ENCODE assay signal across 27 cellular contexts in genomic region chr2:31539505-31539904, GRCh38. TPM values are rescaled to one million over a fixed set of nuclear protein-coding genes. Genes with fewer than 3 reads are reported as not detected.
"Had no signal": no experiment of that assay in that cellular context is flagged by ENCODE, and none has a peak within 500 bp of the region (broad histone marks: within the 10 kb centered on the region; RNA-seq: fewer than 3 reads in every experiment).

No MANE protein-coding gene starts in this region.

- FAIRE-seq: astrocyte, keratinocyte had no signal

- H3K27ac ChIP-seq: brain microvascular endothelial cell, coronary artery, dorsolateral prefrontal cortex, gastrocnemius medialis, parathyroid adenoma, psoas muscle, transverse colon had no signal

- H3K27ac Mint-ChIP-seq: activated CD4-positive, alpha-beta memory T cell treated with anti-CD3 and anti-CD28 coated beads, Interleukin-2, amount 10 ng/mL, durations not matched to agents 7 days and 5 days; activated T-cell treated with anti-CD3 and anti-CD28 coated beads, Interleukin-2, amount 50 U/mL, for 24 hours; naive thymus-derived CD4-positive, alpha-beta T cell had no signal

- H3K79me2 ChIP-seq: parathyroid adenoma had no signal

- H3K36me3 ChIP-seq: brain microvascular endothelial cell, gastrocnemius medialis, transverse colon had no signal

- H3K4me3 ChIP-seq: coronary artery, dorsolateral prefrontal cortex, gastrocnemius medialis, psoas muscle, transverse colon had no signal

- H2AFZ ChIP-seq: parathyroid adenoma had no signal

- H3K4me1 ChIP-seq: gastrocnemius medialis, parathyroid adenoma, psoas muscle, transverse colon had no signal

- H3K9ac ChIP-seq: parathyroid adenoma had no signal

- H3K4me1 Mint-ChIP-seq: activated CD4-positive, alpha-beta memory T cell treated with anti-CD3 and anti-CD28 coated beads, Interleukin-2, amount 10 ng/mL, durations not matched to agents 7 days and 5 days; naive thymus-derived CD4-positive, alpha-beta T cell had no signal

- H3K4me3 Mint-ChIP-seq: activated CD4-positive, alpha-beta memory T cell treated with anti-CD3 and anti-CD28 coated beads, Interleukin-2, amount 10 ng/mL, durations not matched to agents 7 days and 5 days; activated T-cell treated with anti-CD3 and anti-CD28 coated beads, Interleukin-2, amount 50 U/mL, for 24 hours; naive thymus-derived CD4-positive, alpha-beta T cell had no signal

- DNase-seq: activated CD4-positive, alpha-beta memory T cell treated with anti-CD3 and anti-CD28 coated beads, Interleukin-2, amount 10 ng/mL, durations not matched to agents 7 days and 5 days; activated CD4-positive, alpha-beta T cell treated with anti-CD3 and anti-CD28 coated beads for 4 hours; activated CD8-positive, alpha-beta memory T cell treated with anti-CD3 and anti-CD28 coated beads, Interleukin-2, amount 50 U/mL, for 48 hours; activated gamma-delta T cell; activated naive CD4-positive, alpha-beta T cell treated with anti-CD3 and anti-CD28 coated beads, Interleukin-2, amount 50 U/mL, for 16 hours; activated T-cell treated with anti-CD3 and anti-CD28 coated beads, Interleukin-2, amount 50 U/mL, for 24 hours; amniotic stem cell; brain microvascular endothelial cell; dorsolateral prefrontal cortex; effector memory CD4-positive, alpha-beta T cell; erythroblast; gastrocnemius medialis; hippocampal formation; left colon; midbrain; naive thymus-derived CD4-positive, alpha-beta T cell; nucleus accumbens; psoas muscle; stimulated activated naive CD4-positive, alpha-beta T cell treated with Interleukin-2 at 50 U/mL for 16 hours; transverse colon had no signal

- ATAC-seq: gastrocnemius medialis; left colon; naive thymus-derived CD4-positive, alpha-beta T cell; psoas muscle had no signal

- H3K27me3 ChIP-seq: brain microvascular endothelial cell, gastrocnemius medialis, transverse colon had no signal

- H3K9me3 ChIP-seq: gastrocnemius medialis had no signal

RNA-seq across cellular contexts. Expression of gene SRD5A2, which starts 41.2 kb away (rescaled TPM):
- total RNA-seq: activated CD4-positive, alpha-beta memory T cell treated with anti-CD3 and anti-CD28 coated beads, Interleukin-2, amount 10 ng/mL, durations not matched to agents 7 days and 5 days; astrocyte; cardiac septum; left colon; lower leg skin; naive thymus-derived CD4-positive, alpha-beta T cell; T-helper 1 cell treated with Interleukin-12 subunit alpha and Interleukin-12 subunit beta and Interleukin-4 antibody, amounts not matched to agents 30 ng/mL and 1 ng/mL, for 36 hours; transverse colon had no signal
- polyA plus RNA-seq: naive thymus-derived CD4-positive, alpha-beta T cell had no signal
